ENCODE assay signal across 8 cellular contexts in the genomic region with DNA sequence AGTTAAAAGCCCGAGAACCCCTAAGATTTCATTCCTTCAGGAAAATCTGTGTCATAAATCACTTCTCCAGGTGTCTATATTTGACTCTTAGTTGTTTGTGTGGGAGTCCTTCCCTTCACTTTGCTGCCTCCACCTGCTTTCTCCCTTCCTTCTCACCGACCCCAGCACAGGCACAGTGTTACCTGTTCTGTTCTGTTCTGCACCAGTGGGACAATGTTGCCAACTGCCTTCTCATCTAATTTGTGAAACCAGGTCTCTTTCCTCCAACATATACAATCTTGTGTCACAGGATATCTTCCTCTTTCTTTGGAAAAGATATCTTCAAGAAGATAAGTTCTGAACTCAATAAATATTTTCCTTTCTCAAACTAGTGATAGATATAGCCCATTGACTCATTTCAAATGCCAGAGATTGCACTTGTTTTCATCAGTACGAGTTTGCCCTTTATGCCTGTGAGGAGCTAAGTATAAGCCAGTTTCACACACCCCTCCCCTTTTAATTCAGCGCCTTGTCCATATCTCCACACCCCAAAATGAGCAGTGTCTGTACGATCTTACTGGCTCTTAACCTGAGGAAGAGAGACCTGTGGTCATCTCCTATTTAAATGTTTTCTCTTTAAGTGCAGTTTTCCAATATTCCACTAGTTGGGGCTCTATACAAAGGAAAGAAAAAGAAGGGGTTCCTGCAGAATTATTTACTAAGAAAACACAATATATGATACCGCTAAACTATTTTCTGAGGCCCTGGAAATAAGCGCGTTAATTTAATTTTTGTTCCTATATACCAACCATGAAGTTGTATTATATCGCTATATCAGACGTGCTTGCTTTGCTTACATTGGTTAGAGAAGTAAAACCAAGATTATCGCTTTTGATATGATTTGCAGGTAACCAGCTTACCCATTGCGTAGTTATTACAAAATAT.
A peak's percentile ranks its signal among the peaks of the same experiment; 100 is the strongest.
DNase-seq lines count a peak whose midpoint lies in the region; ATAC-seq and TF ChIP-seq lines count a peak whose summit lies in the region.

No MANE protein-coding gene starts in this region.

- CTCF ChIA-PET in naive thymus-derived CD4-positive, alpha-beta T cell (lab: Charles Lee): interaction anchor here (0.8 to 1.6 kb wide), 3 partner anchors 605 to 740 kb away, joined by 3 to 5 read pairs (median 4); no protein-coding TSS in a partner anchor

- no peaks in the 10 kb centered on the region for H3K9me3 ChIP-seq in endocrine pancreas (ENCODE audit: control insufficient read depth, low read length)
- no peaks in the 10 kb centered on the region for H3K9me3 ChIP-seq in naive thymus-derived CD4-positive, alpha-beta T cell (ENCODE audit: control insufficient read depth in 2 of 3, low read length in 3 of 3)

- H3K36me3 Mint-ChIP-seq in naive thymus-derived CD4-positive, alpha-beta T cell: peaks cover 0 to 10% (median 0%) of the 10 kb centered on the region in 5 donors

- POLR2A ChIA-PET in naive thymus-derived CD4-positive, alpha-beta T cell (lab: Charles Lee): no interaction called here

- in situ Hi-C loops in ACHN (cut with HindIII; ENCODE audit: low pct_ligation_motif_present, low pct_unique_long_range_greater_than_20kb, low sequenced_read_pairs): no loop called here

- H3K4me3 ChIP-seq in KMS-11 (IDR thresholded peaks at IDR 0.05; ENCODE audit: insufficient read depth, low read depth, low read length) (no peak overlapping the region), endocrine pancreas (ENCODE audit: control insufficient read depth, insufficient read depth, low read length) (peak overlapping the region; percentile 71)
- H3K4me3 ChIP-seq in naive thymus-derived CD4-positive, alpha-beta T cell (ENCODE audit: low read length): no peak overlapping the region

- H3K9me3 Mint-ChIP-seq in naive thymus-derived CD4-positive, alpha-beta T cell: peaks cover 0 to 3% (median 0%) of the 10 kb centered on the region in 11 donors

- peak overlapping the region in 2 of 9 donors; percentile 20 to 52 for H3K27ac Mint-ChIP-seq in naive thymus-derived CD4-positive, alpha-beta T cell

- peak overlapping the region; percentile 51 for H3K27ac ChIP-seq in KMS-11
- H3K27ac ChIP-seq in naive thymus-derived CD4-positive, alpha-beta T cell (ENCODE audit: low read depth, low read length): no peak overlapping the region

- H3K4me3 Mint-ChIP-seq in naive thymus-derived CD4-positive, alpha-beta T cell: no peak overlapping the region

- no peaks in the 10 kb centered on the region for H3K27me3 ChIP-seq in KMS-11 (ENCODE audit: insufficient read depth, low read depth)
- H3K27me3 ChIP-seq in endocrine pancreas (ENCODE audit: control insufficient read depth, insufficient read depth, low read length): no peaks in the 10 kb centered on the region
- H3K27me3 ChIP-seq in naive thymus-derived CD4-positive, alpha-beta T cell (ENCODE audit: control insufficient read depth in 2 of 2, insufficient read depth in 2 of 2, low read length in 2 of 2): no peaks in the 10 kb centered on the region

- H3K27me3 Mint-ChIP-seq in naive thymus-derived CD4-positive, alpha-beta T cell: peaks cover 11 to 16% (median 13%) of the 10 kb centered on the region in 5 donors

- H3K9ac ChIP-seq in KMS-11: peak overlapping the region; percentile 53; the same call in 1 of the 2 replicates
- H3K9ac ChIP-seq in endocrine pancreas (ENCODE audit: control insufficient read depth, insufficient read depth, low read length): no peak overlapping the region

- H2AFZ ChIP-seq in KMS-11 (ENCODE audit: low read depth): peak overlapping the region; percentile 41; the same call in 1 of the 2 replicates

- no peaks in the 10 kb centered on the region for H3K79me2 ChIP-seq in KMS-11 (ENCODE audit: insufficient read depth, low read depth)

- H3K4me2 ChIP-seq in KMS-11: peak overlapping the region; percentile 71

- peak; percentile 77 for TF ChIP-seq CTCF in GM12872 (IDR thresholded peaks at IDR 0.05; ENCODE audit: insufficient read depth, low read depth, low read length)
- peak; percentile 90 for TF ChIP-seq CTCF in KMS-11 (conservative IDR thresholded peaks at IDR 0.05; ENCODE audit: low read depth, low read length)

- peaks cover 83% of the 10 kb centered on the region for H3K4me1 ChIP-seq in KMS-11 (ENCODE audit: low read depth, poor library complexity, severe bottlenecking)
- peaks cover 4% of the 10 kb centered on the region for H3K4me1 ChIP-seq in endocrine pancreas (ENCODE audit: control insufficient read depth, insufficient read depth, low read length)
- peaks cover 0 to 35% of the 10 kb centered on the region in 2 donors for H3K4me1 ChIP-seq in naive thymus-derived CD4-positive, alpha-beta T cell (ENCODE audit: control insufficient read depth in 2 of 2, insufficient read depth in 2 of 2, low read length in 2 of 2)

- peak; percentile 59 for ATAC-seq in naive thymus-derived CD4-positive, alpha-beta T cell
- ATAC-seq in HG03045 (IDR thresholded peaks at IDR 0.05; ENCODE audit: unreplicated experiment) (no peak), GM19397 (IDR thresholded peaks at IDR 0.05; ENCODE audit: unreplicated experiment) (no peak)

- DNase-seq in ACHN (peak; percentile 61), RPMI8226 (peak; percentile 45)
- peak in 5 of 9 donors; percentile 7 to 36 (median 20) for DNase-seq in naive thymus-derived CD4-positive, alpha-beta T cell

- no peaks in the 10 kb centered on the region for H4K20me1 ChIP-seq in KMS-11 (ENCODE audit: insufficient read depth)

- H3K4me1 Mint-ChIP-seq in naive thymus-derived CD4-positive, alpha-beta T cell: peaks cover 0 to 63% (median 0%) of the 10 kb centered on the region in 7 donors

- H3K36me3 ChIP-seq in KMS-11 (ENCODE audit: insufficient read depth) (no peaks in the 10 kb centered on the region), endocrine pancreas (ENCODE audit: control insufficient read depth, insufficient read depth, low read length) (no peaks in the 10 kb centered on the region)
- no peaks in the 10 kb centered on the region for H3K36me3 ChIP-seq in naive thymus-derived CD4-positive, alpha-beta T cell (ENCODE audit: control insufficient read depth in 2 of 3, insufficient read depth in 3 of 3, low read length in 3 of 3)

- intact Hi-C loops in naive thymus-derived CD4-positive, alpha-beta T cell (cut with micrococcal nuclease): loop anchor here (1.0 to 10.0 kb wide), 10 partner anchors 162 to 1140 kb away; partner anchors contain the start of genes PRDM1 (in 1 of the 2), QRSL1 (in 1 of the 2) and RTN4IP1 (in 1 of the 2)
